ENCODE assay signal across 7 cellular contexts in genomic region chr10:13371879-13372470, GRCh38. TPM values are rescaled to one million over a fixed set of nuclear protein-coding genes. Genes with fewer than 3 reads are reported as not detected.
DNase-seq lines count a peak whose midpoint lies in the region; ATAC-seq and TF ChIP-seq lines count a peak whose summit lies in the region.

No MANE protein-coding gene starts in this region.

- H4K20me1 ChIP-seq in smooth muscle cell (ENCODE audit: low read depth), result no peaks in the 10 kb centered on the region

- no peak overlapping the region for H3K4me3 ChIP-seq in body of pancreas
- no peak overlapping the region for H3K4me3 ChIP-seq in smooth muscle cell

- no peak for TF ChIP-seq POLR2A in body of pancreas (IDR thresholded peaks at IDR 0.05)

- no peaks in the 10 kb centered on the region for H3K36me3 ChIP-seq in body of pancreas (replicated peaks in 1 of 2; ENCODE audit: insufficient read depth in 1 of 2, low read depth in 2 of 2)
- H3K36me3 ChIP-seq in smooth muscle cell (ENCODE audit: low read depth), result no peaks in the 10 kb centered on the region

- WGBS in body of pancreas, 2 donors, result 23 to 29% methylated on average over 5 to 6 of the region's 6 CpGs
- WGBS in smooth muscle cell (ENCODE audit: low lambda C conversion rate), result 39% methylated on average over 6 of the region's 6 CpGs

- intact Hi-C loops in body of pancreas (cut with DNase I), result loop anchor here (5.0 kb wide), 1 partner anchor 70 kb away; no protein-coding TSS in a partner anchor

- H3K9me3 ChIP-seq in body of pancreas (no peaks in the 10 kb centered on the region), smooth muscle cell (replicated peaks; ENCODE audit: low read depth) (no peaks in the 10 kb centered on the region)

- TF ChIP-seq CTCF in GM12801 (IDR thresholded peaks at IDR 0.05; ENCODE audit: extremely low read depth, insufficient read length), result peak; percentile 49
- TF ChIP-seq CTCF in body of pancreas (IDR thresholded peaks at IDR 0.05), result peak; percentile 80 to 96 (median 94)
- peak; percentile 94 for TF ChIP-seq CTCF in smooth muscle cell (IDR thresholded peaks at IDR 0.05; ENCODE audit: borderline replicate concordance, insufficient read depth, poor library complexity, severe bottlenecking)

- no peaks in the 10 kb centered on the region for H3K27me3 ChIP-seq in body of pancreas
- H3K27me3 ChIP-seq in smooth muscle cell (ENCODE audit: low read depth), result no peaks in the 10 kb centered on the region

- H3K79me2 ChIP-seq in smooth muscle cell (ENCODE audit: low read depth), result no peaks in the 10 kb centered on the region

- H2AFZ ChIP-seq in smooth muscle cell (ENCODE audit: low read depth), result no peak overlapping the region

- no peaks in the 10 kb centered on the region for H3F3A ChIP-seq in smooth muscle cell (ENCODE audit: low read depth)

- DNase-seq in NCI-H187 treated with DMSO at 0.1 percent for 48 hours (lab: John Stamatoyannopoulos, UW) (peak; percentile 2), T-helper 9 cell (peak; percentile 37), body of pancreas (peak; percentile 73 to 82 (median 79)), iPS-NIHi11 (ENCODE audit: low spot score) (peak; percentile 90), smooth muscle cell (lab: John Stamatoyannopoulos, UW; ENCODE audit: unreplicated experiment) (peak; percentile 12)

- no peak overlapping the region for H3K27ac ChIP-seq in body of pancreas
- no peak overlapping the region for H3K27ac ChIP-seq in smooth muscle cell (ENCODE audit: low read depth)

- ATAC-seq in HG02642 (IDR thresholded peaks at IDR 0.05; ENCODE audit: poor library complexity, unreplicated experiment), result peak; percentile 85
- ATAC-seq in body of pancreas, result peak; percentile 98

- no peak overlapping the region for H3K4me2 ChIP-seq in smooth muscle cell

- H3K9ac ChIP-seq in smooth muscle cell (ENCODE audit: low read depth), result no peak overlapping the region

- no peaks in the 10 kb centered on the region for H3K4me1 ChIP-seq in body of pancreas
- H3K4me1 ChIP-seq in smooth muscle cell (ENCODE audit: low read depth), result no peaks in the 10 kb centered on the region

RNA-seq across cellular contexts. Expression of gene SEPHS1, which starts 23.9 kb away (rescaled TPM):
- total RNA-seq in body of pancreas, result 10 to 100 TPM; 17.6 to 21.8 TPM
- total RNA-seq in smooth muscle cell, result 24.1 and 29.5 TPM in 2 replicates
- 36.5 and 48.3 TPM in 2 replicates for polyA plus RNA-seq in smooth muscle cell

Comparison
In these comparisons a context has a peak if more than half of its experiments do, and no peak if none do; other contexts are left out.
1. DNase-seq: peak in every context shown above with its lines; median percentile 90 in iPS-NIHi11; 79 in body of pancreas; 37 in T-helper 9 cell; 12 in smooth muscle cell; 2 in NCI-H187 treated with DMSO at 0.1 percent for 48 hours.